Comparison of ENCODE assay signal across 9 cellular contexts in the genomic region with DNA sequence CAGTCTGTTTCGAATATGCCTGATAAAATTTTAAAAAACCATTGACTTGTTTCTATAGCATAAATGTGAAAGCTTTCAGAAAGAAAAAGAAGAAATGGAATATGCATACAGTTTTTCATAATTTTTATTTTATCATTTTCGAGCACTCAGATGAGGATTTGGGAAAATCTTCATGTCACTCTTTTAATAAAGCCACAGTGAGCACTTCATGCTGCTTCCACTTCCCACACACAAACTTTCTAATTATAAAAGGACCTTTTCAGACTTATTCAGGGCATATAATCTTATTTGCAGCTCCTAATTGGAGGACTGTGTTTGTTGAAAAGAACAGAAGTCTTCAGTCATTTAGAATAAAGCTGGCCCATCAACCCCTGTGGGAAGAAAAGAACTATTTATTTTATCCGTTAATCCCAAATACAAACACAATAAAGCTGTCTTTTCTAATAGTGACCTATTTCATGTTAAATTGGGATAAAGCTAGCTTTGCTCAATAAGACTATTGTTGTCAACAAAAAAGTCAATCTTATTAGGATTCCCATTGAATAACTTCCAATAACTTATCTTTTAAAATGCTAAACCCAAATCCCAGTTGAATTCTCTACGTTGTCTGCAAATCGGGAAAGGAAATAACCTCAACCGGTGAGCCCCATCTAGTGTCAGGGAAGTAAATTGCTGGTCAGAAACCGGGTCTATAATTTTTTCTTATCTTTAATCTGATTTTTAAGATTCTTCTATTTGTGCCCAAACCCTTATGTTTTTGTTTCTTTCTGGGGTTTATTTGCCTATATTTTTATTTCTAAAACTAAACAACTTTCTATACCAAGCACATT.
DNase-seq lines count a peak whose midpoint lies in the region; ATAC-seq and TF ChIP-seq lines count a peak whose summit lies in the region.
"Had no signal": no experiment of that assay in that cellular context is flagged by ENCODE, and none has a peak within 500 bp of the region (broad histone marks: within the 10 kb centered on the region; RNA-seq: fewer than 3 reads in every experiment).

No MANE protein-coding gene starts in this region.

- in situ Hi-C loops in KBM-7 (cut with MboI; ENCODE audit: low pct_unique_long_range_greater_than_20kb, low sequenced_read_pairs) = no loop called here

- POLR2A ChIA-PET in T-cell (lab: Charles Lee) = no interaction called here

- H3K27me3 ChIP-seq in right atrium auricular region (no peaks in the 10 kb centered on the region), stomach (no peaks in the 10 kb centered on the region)
- H3K27me3 ChIP-seq: SJSA1 had no signal

- ATAC-seq in T-cell (replicated peaks in 1 of 4) = no peak

- CTCF ChIA-PET in T-cell (lab: Charles Lee) = interaction anchor here in 1 of 2 donors (0.5 to 0.6 kb wide), 2 partner anchors 16 to 68 kb away, joined by 4 to 5 read pairs; no protein-coding TSS in a partner anchor
- CTCF ChIA-PET in activated naive CD4-positive, alpha-beta T cell treated with anti-CD3 and anti-CD28 coated beads, Interleukin-2, amount 10 ng/mL, durations not matched to agents 7 days and 5 days (lab: Charles Lee) = interaction anchor here (0.8 to 2.5 kb wide), 8 partner anchors 9 to 206 kb away, joined by 3 to 8 read pairs (median 4); no protein-coding TSS in a partner anchor

- no peak for TF ChIP-seq EP300 in stomach (IDR thresholded peaks at IDR 0.05)

- TF ChIP-seq CTCF in WI38 (IDR thresholded peaks at IDR 0.05; ENCODE audit: low read depth, low read length) (peak; percentile 40), right atrium auricular region (IDR thresholded peaks at IDR 0.05) (peak; percentile 46 to 70), stomach (IDR thresholded peaks at IDR 0.05) (peak in 4 of 7 experiments; percentile 43 to 55 (median 50))

- H3K27ac Mint-ChIP-seq in T-cell = no peak overlapping the region
- no peak overlapping the region for H3K27ac Mint-ChIP-seq in activated naive CD4-positive, alpha-beta T cell treated with anti-CD3 and anti-CD28 coated beads, Interleukin-2, amount 10 ng/mL, durations not matched to agents 7 days and 5 days

- H3K4me1 ChIP-seq in right atrium auricular region (no peaks in the 10 kb centered on the region), stomach (peaks cover 0 to 4% (median 0%) of the 10 kb centered on the region in 4 donors)
- H3K4me1 ChIP-seq: SJSA1 had no signal

- peak overlapping the region in 1 of 2 donors; percentile 12 for H3K27ac ChIP-seq in right atrium auricular region
- H3K27ac ChIP-seq in stomach = peak overlapping the region in 3 of 5 donors; percentile 5 to 56 (median 22)
- H3K27ac ChIP-seq: SJSA1 had no signal

- intact Hi-C loops in stomach (cut with DNase I; ENCODE audit: low total_unique reads) = no loop called here

- TF ChIP-seq POLR2A in stomach (IDR thresholded peaks at IDR 0.05) = no peak

- H3K9me3 ChIP-seq in right atrium auricular region (no peaks in the 10 kb centered on the region), stomach (no peaks in the 10 kb centered on the region)
- H3K9me3 ChIP-seq: SJSA1 had no signal

- peaks cover 15 to 33% of the 10 kb centered on the region in 2 donors for H3K27me3 Mint-ChIP-seq in T-cell
- peaks cover 4% of the 10 kb centered on the region for H3K27me3 Mint-ChIP-seq in activated naive CD4-positive, alpha-beta T cell treated with anti-CD3 and anti-CD28 coated beads, Interleukin-2, amount 10 ng/mL, durations not matched to agents 7 days and 5 days

- WGBS in stomach, 5 donors = 17 to 25% (median 23%) methylated on average over 7 of the region's 7 CpGs

- H3K4me3 ChIP-seq in WI38 (ENCODE audit: low read depth, low read length) (no peak overlapping the region), right atrium auricular region (peak overlapping the region in 1 of 2 donors; percentile 28), stomach (peak overlapping the region in 1 of 4 donors; percentile 5)
- H3K4me3 ChIP-seq: SJSA1 had no signal

- H3K4me3 Mint-ChIP-seq in T-cell = no peak overlapping the region
- H3K4me3 Mint-ChIP-seq in activated naive CD4-positive, alpha-beta T cell treated with anti-CD3 and anti-CD28 coated beads, Interleukin-2, amount 10 ng/mL, durations not matched to agents 7 days and 5 days = no peak overlapping the region

- H3K4me1 Mint-ChIP-seq in T-cell = no peaks in the 10 kb centered on the region
- H3K4me1 Mint-ChIP-seq in activated naive CD4-positive, alpha-beta T cell treated with anti-CD3 and anti-CD28 coated beads, Interleukin-2, amount 10 ng/mL, durations not matched to agents 7 days and 5 days = no peaks in the 10 kb centered on the region

- peak; percentile 16 for DNase-seq in DMS114 treated with DMSO at 0.1 percent for 48 hours (lab: John Stamatoyannopoulos, UW; ENCODE audit: unreplicated experiment)
- peak; percentile 53 for DNase-seq in KBM-7
- DNase-seq in right atrium auricular region (ENCODE audit: low spot score) = no peak
- no peak for DNase-seq in stomach
- no peak for DNase-seq in T-cell
- no peak for DNase-seq in activated naive CD4-positive, alpha-beta T cell treated with anti-CD3 and anti-CD28 coated beads, Interleukin-2, amount 10 ng/mL, durations not matched to agents 7 days and 5 days
- DNase-seq in NCI-H187 (lab: John Stamatoyannopoulos, UW) = no peak

- H3K36me3 Mint-ChIP-seq in T-cell = no peaks in the 10 kb centered on the region
- no peaks in the 10 kb centered on the region for H3K36me3 Mint-ChIP-seq in activated naive CD4-positive, alpha-beta T cell treated with anti-CD3 and anti-CD28 coated beads, Interleukin-2, amount 10 ng/mL, durations not matched to agents 7 days and 5 days

- peaks cover 0 to 9% (median 0%) of the 10 kb centered on the region in 3 donors for H3K9me3 Mint-ChIP-seq in T-cell
- H3K9me3 Mint-ChIP-seq in activated naive CD4-positive, alpha-beta T cell treated with anti-CD3 and anti-CD28 coated beads, Interleukin-2, amount 10 ng/mL, durations not matched to agents 7 days and 5 days = no peaks in the 10 kb centered on the region

- H3K36me3 ChIP-seq in right atrium auricular region (no peaks in the 10 kb centered on the region), stomach (no peaks in the 10 kb centered on the region)
- H3K36me3 ChIP-seq: SJSA1 had no signal

Comparison
In these comparisons a context has a peak if more than half of its experiments do, and no peak if none do; other contexts are left out.
1. DNase-seq: peak in DMS114 treated with DMSO at 0.1 percent for 48 hours (single experiment) and KBM-7 (single experiment); none in right atrium auricular region (single experiment), stomach (single experiment), T-cell (0 of 34), activated naive CD4-positive, alpha-beta T cell treated with anti-CD3 and anti-CD28 coated beads, Interleukin-2, amount 10 ng/mL, durations not matched to agents 7 days and 5 days (single experiment) and NCI-H187 (0 of 2).
2. Peak in every context shown above with its lines, with median percentiles within 50 percentile points of each other: CTCF ChIP-seq.